Comparison of ENCODE assay signal across 8 cellular contexts in the genomic region with DNA sequence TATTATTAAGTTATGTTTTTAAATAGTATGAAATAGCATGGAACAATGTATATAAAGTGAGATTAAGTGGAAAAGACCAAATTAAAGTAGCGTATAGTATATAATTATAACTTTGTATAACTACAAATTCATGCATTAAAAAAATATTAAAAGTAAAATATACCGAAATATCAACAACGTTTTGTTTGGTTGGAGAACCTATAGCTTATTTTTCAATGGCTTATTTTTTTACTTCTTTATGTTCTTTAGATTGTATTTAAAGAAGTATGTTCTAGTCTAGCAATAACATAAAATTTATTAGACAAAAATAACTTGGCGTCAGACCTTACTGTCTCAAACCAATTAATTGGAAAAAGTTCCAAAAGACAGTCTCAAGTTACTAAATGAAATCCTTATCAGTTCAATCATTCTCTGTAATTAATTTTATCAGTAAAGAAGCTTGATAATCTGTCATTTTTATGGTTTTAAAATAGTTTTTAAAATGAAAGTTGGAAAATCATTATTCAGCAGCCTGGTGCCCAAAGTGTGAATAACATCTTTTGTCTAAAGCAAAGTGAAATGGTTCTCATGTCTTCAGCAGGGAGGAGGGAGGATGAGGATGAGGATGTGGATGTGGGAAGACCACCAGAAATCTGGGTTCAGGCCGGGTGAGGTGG. TPM values are rescaled to one million over a fixed set of nuclear protein-coding genes. Genes with fewer than 3 reads are reported as not detected.
DNase-seq lines count a peak whose midpoint lies in the region; ATAC-seq, FAIRE-seq and TF ChIP-seq lines count a peak whose summit lies in the region.

No MANE protein-coding gene starts in this region.

- no peak for TF ChIP-seq POLR2A in H54 (IDR thresholded peaks at IDR 0.05; ENCODE audit: low read depth, low read length)

- H3K4me3 ChIP-seq in AG04450 (ENCODE audit: low read depth, low read length) (peak overlapping the region; percentile 49), HEK293 (ENCODE audit: low read depth, low read length) (peak overlapping the region; percentile 40), ascending aorta (peak overlapping the region; percentile 55 to 72), lower lobe of right lung (peak overlapping the region; percentile 53), aorta (ENCODE audit: low read length in 2 of 2) (peak overlapping the region; percentile 59 to 85)

- H3K36me3 ChIP-seq in HEK293 (ENCODE audit: control insufficient read depth in 2 of 2, insufficient read depth in 1 of 2, low read length in 2 of 2), result no peaks in the 10 kb centered on the region
- H3K36me3 ChIP-seq in ascending aorta, result peaks cover 0 to 2% of the 10 kb centered on the region in 2 donors
- peaks cover 12% of the 10 kb centered on the region for H3K36me3 ChIP-seq in lower lobe of right lung
- H3K36me3 ChIP-seq in aorta (ENCODE audit: control insufficient read depth in 1 of 2, insufficient read depth in 2 of 2, low read length in 1 of 2), result no peaks in the 10 kb centered on the region

- H3K27me3 ChIP-seq in AG04450 (ENCODE audit: control insufficient read depth, insufficient read depth, low read length), result no peaks in the 10 kb centered on the region
- no peaks in the 10 kb centered on the region for H3K27me3 ChIP-seq in ascending aorta
- H3K27me3 ChIP-seq in lower lobe of right lung (ENCODE audit: low read depth), result no peaks in the 10 kb centered on the region
- no peaks in the 10 kb centered on the region for H3K27me3 ChIP-seq in aorta (ENCODE audit: control insufficient read depth in 1 of 2, insufficient read depth in 2 of 2, low read length in 1 of 2)

- H3K9me3 ChIP-seq in AG04450 (ENCODE audit: control insufficient read depth, insufficient read depth, low read length) (no peaks in the 10 kb centered on the region), HEK293 (ENCODE audit: control insufficient read depth, insufficient read depth, low read depth, low read length) (no peaks in the 10 kb centered on the region), ascending aorta (no peaks in the 10 kb centered on the region), lower lobe of right lung (no peaks in the 10 kb centered on the region), aorta (ENCODE audit: control insufficient read depth, low read length) (no peaks in the 10 kb centered on the region)

- CTCF ChIA-PET in AG04450 (lab: Charles Lee) (interaction anchor here (0.7 to 2.9 kb wide), 14 partner anchors 9 to 1434 kb away, joined by 3 to 13 read pairs (median 4); no protein-coding TSS in a partner anchor), HEK293 (lab: Yijun Ruan, JAX) (interaction anchor here (0.7 to 1.3 kb wide), 5 partner anchors 63 to 717 kb away, joined by 3 read pairs; no protein-coding TSS in a partner anchor)

- ATAC-seq in lower lobe of right lung, result no peak
- ATAC-seq in aorta (ENCODE audit: low FRiP score), result no peak
- ATAC-seq in HG03571 (IDR thresholded peaks at IDR 0.05; ENCODE audit: unreplicated experiment), result no peak
- ATAC-seq in GM21381 (IDR thresholded peaks at IDR 0.05; ENCODE audit: unreplicated experiment), result no peak

- FAIRE-seq in H54 (lab: Jason Lieb, UNC), result no peak

- DNase-seq in AG04450 (ENCODE audit: low read depth, low spot score) (no peak), ascending aorta (ENCODE audit: low spot score in 2 of 2) (no peak), lower lobe of right lung (no peak), aorta (no peak), H54 (ENCODE audit: insufficient read length, low spot score) (no peak)

- WGBS in aorta, 2 donors, result 43 to 47% methylated on average over 5 of the region's 5 CpGs

- H3K4me1 ChIP-seq in HEK293 (ENCODE audit: control insufficient read depth, insufficient read depth, low read length) (peaks cover 10% of the 10 kb centered on the region), ascending aorta (peaks cover 2 to 7% of the 10 kb centered on the region in 2 donors), lower lobe of right lung (peaks cover 14% of the 10 kb centered on the region), aorta (ENCODE audit: control insufficient read depth in 1 of 2, insufficient read depth in 2 of 2, low read length in 2 of 2) (no peaks in the 10 kb centered on the region)

- intact Hi-C loops in ascending aorta (cut with DNase I) (loop anchor here (2.0 kb wide), 1 partner anchor 67 kb away; a partner anchor contains a TSS), lower lobe of right lung (cut with DNase I) (no loop called here), aorta (cut with DNase I) (loop anchor here in 1 of 2 donors (10.0 kb wide), 1 partner anchor 61 kb away; no protein-coding TSS in a partner anchor)

- POLR2A ChIA-PET in AG04450 (lab: Yijun Ruan, JAX), result interaction anchor here (1.7 kb wide), 1 partner anchor 66 kb away, joined by 9 read pairs; a partner anchor contains a TSS
- POLR2A ChIA-PET in HEK293 (lab: Yijun Ruan, JAX), result interaction anchor here (0.7 to 2.7 kb wide), 3 partner anchors 13 to 66 kb away, joined by 3 to 12 read pairs (median 3); a partner anchor contains a TSS

- H3K27ac ChIP-seq in AG04450 (ENCODE audit: low read depth, low read length) (no peak overlapping the region), HEK293 (ENCODE audit: extremely low read depth, low read depth, low read length) (peak overlapping the region; percentile 53; the same call in 1 of the 2 replicates), ascending aorta (peak overlapping the region in 1 of 2 donors; percentile 69), lower lobe of right lung (no peak overlapping the region), aorta (ENCODE audit: low read depth in 1 of 2, low read length in 2 of 2) (no peak overlapping the region)

- TF ChIP-seq CTCF in AG04450 (IDR thresholded peaks at IDR 0.05; ENCODE audit: low read depth, low read length), result peak; percentile 26; the same call in 1 of the 2 replicates
- TF ChIP-seq CTCF in HEK293 (tag by site-specific recombination; IDR thresholded peaks at IDR 0.05), result no peak
- TF ChIP-seq CTCF in ascending aorta (IDR thresholded peaks at IDR 0.05), result no peak
- TF ChIP-seq CTCF in lower lobe of right lung (IDR thresholded peaks at IDR 0.05), result no peak

TF ChIP-seq in HEK293, 187 proteins besides CTCF, POLR2A, EP300 and RAD21:
- TF ChIP-seq ZNF791 (tag by site-specific recombination; IDR thresholded peaks at IDR 0.05) (no peak), ZNF221 (tag by site-specific recombination; IDR thresholded peaks at IDR 0.05; ENCODE audit: borderline replicate concordance) (no peak), ZNF654 (tag by site-specific recombination; IDR thresholded peaks at IDR 0.05; ENCODE audit: low read depth) (no peak), FEZF1 (tag by site-specific recombination; IDR thresholded peaks at IDR 0.05) (no peak), ZNF266 (tag by site-specific recombination; IDR thresholded peaks at IDR 0.05; ENCODE audit: low read depth) (no peak), ZNF658 (tag by site-specific recombination; IDR thresholded peaks at IDR 0.05) (no peak), ZNF510 (tag by site-specific recombination; IDR thresholded peaks at IDR 0.05; ENCODE audit: insufficient replicate concordance) (no peak), ZNF610 (tag by site-specific recombination; IDR thresholded peaks at IDR 0.05; ENCODE audit: borderline replicate concordance) (no peak), SCRT2 (tag by site-specific recombination; IDR thresholded peaks at IDR 0.05) (no peak), ZNF660 (tag by site-specific recombination; IDR thresholded peaks at IDR 0.05) (peak; percentile 81), ZNF335 (tag by site-specific recombination; conservative IDR thresholded peaks at IDR 0.05) (peak; percentile 62)
- TF ChIP-seq, protein P1, sequence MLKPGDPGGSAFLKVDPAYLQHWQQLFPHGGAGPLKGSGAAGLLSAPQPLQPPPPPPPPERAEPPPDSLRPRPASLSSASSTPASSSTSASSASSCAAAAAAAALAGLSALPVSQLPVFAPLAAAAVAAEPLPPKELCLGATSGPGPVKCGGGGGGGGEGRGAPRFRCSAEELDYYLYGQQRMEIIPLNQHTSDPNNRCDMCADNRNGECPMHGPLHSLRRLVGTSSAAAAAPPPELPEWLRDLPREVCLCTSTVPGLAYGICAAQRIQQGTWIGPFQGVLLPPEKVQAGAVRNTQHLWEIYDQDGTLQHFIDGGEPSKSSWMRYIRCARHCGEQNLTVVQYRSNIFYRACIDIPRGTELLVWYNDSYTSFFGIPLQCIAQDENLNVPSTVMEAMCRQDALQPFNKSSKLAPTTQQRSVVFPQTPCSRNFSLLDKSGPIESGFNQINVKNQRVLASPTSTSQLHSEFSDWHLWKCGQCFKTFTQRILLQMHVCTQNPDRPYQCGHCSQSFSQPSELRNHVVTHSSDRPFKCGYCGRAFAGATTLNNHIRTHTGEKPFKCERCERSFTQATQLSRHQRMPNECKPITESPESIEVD (tag by site-specific recombination; IDR thresholded peaks at IDR 0.05), result peak; percentile 65
- TF ChIP-seq, protein P2, sequence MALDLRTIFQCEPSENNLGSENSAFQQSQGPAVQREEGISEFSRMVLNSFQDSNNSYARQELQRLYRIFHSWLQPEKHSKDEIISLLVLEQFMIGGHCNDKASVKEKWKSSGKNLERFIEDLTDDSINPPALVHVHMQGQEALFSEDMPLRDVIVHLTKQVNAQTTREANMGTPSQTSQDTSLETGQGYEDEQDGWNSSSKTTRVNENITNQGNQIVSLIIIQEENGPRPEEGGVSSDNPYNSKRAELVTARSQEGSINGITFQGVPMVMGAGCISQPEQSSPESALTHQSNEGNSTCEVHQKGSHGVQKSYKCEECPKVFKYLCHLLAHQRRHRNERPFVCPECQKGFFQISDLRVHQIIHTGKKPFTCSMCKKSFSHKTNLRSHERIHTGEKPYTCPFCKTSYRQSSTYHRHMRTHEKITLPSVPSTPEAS (tag by site-specific recombination; IDR thresholded peaks at IDR 0.05), result no peak
- TF ChIP-seq, protein P3, sequence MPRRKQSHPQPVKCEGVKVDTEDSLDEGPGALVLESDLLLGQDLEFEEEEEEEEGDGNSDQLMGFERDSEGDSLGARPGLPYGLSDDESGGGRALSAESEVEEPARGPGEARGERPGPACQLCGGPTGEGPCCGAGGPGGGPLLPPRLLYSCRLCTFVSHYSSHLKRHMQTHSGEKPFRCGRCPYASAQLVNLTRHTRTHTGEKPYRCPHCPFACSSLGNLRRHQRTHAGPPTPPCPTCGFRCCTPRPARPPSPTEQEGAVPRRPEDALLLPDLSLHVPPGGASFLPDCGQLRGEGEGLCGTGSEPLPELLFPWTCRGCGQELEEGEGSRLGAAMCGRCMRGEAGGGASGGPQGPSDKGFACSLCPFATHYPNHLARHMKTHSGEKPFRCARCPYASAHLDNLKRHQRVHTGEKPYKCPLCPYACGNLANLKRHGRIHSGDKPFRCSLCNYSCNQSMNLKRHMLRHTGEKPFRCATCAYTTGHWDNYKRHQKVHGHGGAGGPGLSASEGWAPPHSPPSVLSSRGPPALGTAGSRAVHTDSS (tag by site-specific recombination; IDR thresholded peaks at IDR 0.05), result peak; percentile 60

RNA-seq across cellular contexts. Expression of a gene that starts 46.7 kb away (rescaled TPM):
- polyA plus RNA-seq in AG04450 (2011; rRNA removed) (2.9 and 3.4 TPM in 2 replicates), aorta (1 to 10 TPM; 5.0 to 7.6 TPM)
- 2.5 and 4.2 TPM in 2 replicates for polyA minus RNA-seq in AG04450 (2011; rRNA and poly(A)+ RNA removed)
- total RNA-seq in ascending aorta (35.9 TPM), lower lobe of right lung (50.7 TPM), aorta (10 to 100 TPM; 29.7 to 32.2 TPM)
